Comparison of ENCODE assay signal across 32 cellular contexts in the genomic region with DNA sequence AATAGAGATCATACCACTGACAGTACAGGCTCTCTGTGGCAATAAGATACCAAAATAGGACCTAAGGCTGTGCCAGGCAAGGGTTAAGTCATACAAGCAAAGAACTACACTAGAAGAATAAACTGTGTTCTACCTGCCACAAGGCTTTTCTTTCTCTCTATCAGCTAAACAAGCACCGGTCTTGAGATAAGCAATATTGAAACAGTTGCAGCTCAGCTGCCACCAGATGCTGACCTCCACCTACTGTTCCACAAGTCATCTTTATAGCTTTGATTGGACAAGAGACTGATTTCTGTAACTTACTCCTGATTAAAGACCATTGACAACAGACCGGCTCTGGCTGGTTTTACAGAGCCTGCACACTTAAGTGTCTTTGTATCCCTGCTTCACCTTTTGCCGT. TPM values are rescaled to one million over a fixed set of nuclear protein-coding genes. Genes with fewer than 3 reads are reported as not detected.
"Had no signal": no experiment of that assay in that cellular context is flagged by ENCODE, and none has a peak within 500 bp of the region (broad histone marks: within the 10 kb centered on the region; RNA-seq: fewer than 3 reads in every experiment).

No MANE protein-coding gene starts in this region.

- H3K27ac Mint-ChIP-seq: activated B cell treated with CpG ODN at 0.5 μM for 24 hours; activated CD4-positive, alpha-beta T cell treated with anti-CD3 and anti-CD28 coated beads, Interleukin-2, amount 10 ng/mL, durations not matched to agents 24 days and 14 days; activated CD8-positive, alpha-beta memory T cell treated with anti-CD3 and anti-CD28 coated beads, Interleukin-2, amount 10 ng/mL, durations not matched to agents 7 days and 5 days; activated naive CD4-positive, alpha-beta T cell treated with anti-CD3 and anti-CD28 coated beads for 36 hours; activated naive CD8-positive, alpha-beta T cell; activated T-cell treated with anti-CD3 and anti-CD28 coated beads, Interleukin-2, amount 50 U/mL, for 24 hours; activated T-helper 1 cell treated with anti-CD3 and anti-CD28 coated beads, Interleukin-12 subunit alpha, Interleukin-12 subunit beta, Interleukin-2, Interleukin-4 antibody, amounts not matched to agents 30 ng/mL and 10 ng/mL and 1 ng/mL, durations not matched to agents 14 hours and 24 hours and 36 hours; T-cell had no signal

- H3K36me3 Mint-ChIP-seq: activated CD8-positive, alpha-beta memory T cell treated with anti-CD3 and anti-CD28 coated beads, Interleukin-2, amount 10 ng/mL, durations not matched to agents 7 days and 5 days; activated naive CD8-positive, alpha-beta T cell; T-cell had no signal

- H3K27me3 ChIP-seq: brain microvascular endothelial cell had no signal

- H3K27me3 Mint-ChIP-seq: activated B cell treated with CpG ODN at 0.5 μM for 24 hours; activated CD8-positive, alpha-beta memory T cell treated with anti-CD3 and anti-CD28 coated beads, Interleukin-2, amount 10 ng/mL, durations not matched to agents 7 days and 5 days; activated naive CD8-positive, alpha-beta T cell had no signal

- H3K4me3 Mint-ChIP-seq: activated B cell treated with CpG ODN at 0.5 μM for 24 hours; activated CD4-positive, alpha-beta T cell treated with anti-CD3 and anti-CD28 coated beads, Interleukin-2, amount 10 ng/mL, durations not matched to agents 24 days and 14 days; activated CD8-positive, alpha-beta memory T cell treated with anti-CD3 and anti-CD28 coated beads, Interleukin-2, amount 10 ng/mL, durations not matched to agents 7 days and 5 days; activated naive CD4-positive, alpha-beta T cell treated with anti-CD3 and anti-CD28 coated beads for 36 hours; activated naive CD8-positive, alpha-beta T cell; activated T-cell treated with anti-CD3 and anti-CD28 coated beads, Interleukin-2, amount 50 U/mL, for 24 hours; activated T-helper 1 cell treated with anti-CD3 and anti-CD28 coated beads, Interleukin-12 subunit alpha, Interleukin-12 subunit beta, Interleukin-2, Interleukin-4 antibody, amounts not matched to agents 30 ng/mL and 10 ng/mL and 1 ng/mL, durations not matched to agents 14 hours and 24 hours and 36 hours; T-cell had no signal

- H3K4me1 Mint-ChIP-seq: activated B cell treated with CpG ODN at 0.5 μM for 24 hours; activated CD4-positive, alpha-beta T cell treated with anti-CD3 and anti-CD28 coated beads, Interleukin-2, amount 10 ng/mL, durations not matched to agents 24 days and 14 days; activated CD8-positive, alpha-beta memory T cell treated with anti-CD3 and anti-CD28 coated beads, Interleukin-2, amount 10 ng/mL, durations not matched to agents 7 days and 5 days; T-cell had no signal

- H3K27ac ChIP-seq: brain microvascular endothelial cell, SK-N-MC had no signal

- H3K4me3 ChIP-seq: K562, SK-N-MC had no signal

- H3K36me3 ChIP-seq: brain microvascular endothelial cell had no signal

- DNase-seq: activated B cell treated with CpG ODN at 0.5 μM for 24 hours; activated CD4-positive, alpha-beta T cell treated with anti-CD3 and anti-CD28 coated beads for 1 hour; activated CD4-positive, alpha-beta T cell treated with anti-CD3 and anti-CD28 coated beads, Interleukin-2, amount 10 ng/mL, durations not matched to agents 24 days and 14 days; activated CD4-positive, alpha-beta T cell treated with anti-CD3 and anti-CD28 coated beads, Interleukin-2, amount 50 U/mL, for 48 hours; activated CD8-positive, alpha-beta memory T cell treated with anti-CD3 and anti-CD28 coated beads, Interleukin-2, amount 10 ng/mL, durations not matched to agents 7 days and 5 days; activated effector memory CD4-positive, alpha-beta T cell treated with anti-CD3 and anti-CD28 coated beads, Interleukin-2, amount 50 U/mL, for 16 hours; activated naive CD4-positive, alpha-beta T cell treated with anti-CD3 and anti-CD28 coated beads for 36 hours; activated T-cell treated with anti-CD3 and anti-CD28 coated beads, Interleukin-2, amount 50 U/mL, for 24 hours; amygdala; brain microvascular endothelial cell; Kasumi-1; NCI-H1105 treated with DMSO at 0.1 percent for 48 hours; NCI-H1436 treated with DMSO at 0.1 percent for 48 hours; NCI-H187; NCI-H2081; NCI-H2171; NCI-H2227 treated with DMSO at 0.1 percent for 48 hours; NCI-H446 treated with DMSO at 0.1 percent for 48 hours; NCI-H526 treated with DMSO at 0.1 percent for 48 hours; NCI-H82; RPMI8226; T-cell; T-helper 2 cell; T1000 had no signal

- H3K9me3 Mint-ChIP-seq: activated B cell treated with CpG ODN at 0.5 μM for 24 hours; activated CD4-positive, alpha-beta T cell treated with anti-CD3 and anti-CD28 coated beads, Interleukin-2, amount 10 ng/mL, durations not matched to agents 24 days and 14 days; activated naive CD4-positive, alpha-beta T cell treated with anti-CD3 and anti-CD28 coated beads for 36 hours; activated T-cell treated with anti-CD3 and anti-CD28 coated beads, Interleukin-2, amount 50 U/mL, for 24 hours; activated T-helper 1 cell treated with anti-CD3 and anti-CD28 coated beads, Interleukin-12 subunit alpha, Interleukin-12 subunit beta, Interleukin-2, Interleukin-4 antibody, amounts not matched to agents 30 ng/mL and 10 ng/mL and 1 ng/mL, durations not matched to agents 14 hours and 24 hours and 36 hours; T-cell had no signal

- ATAC-seq: activated CD8-positive, alpha-beta memory T cell treated with anti-CD3 and anti-CD28 coated beads, Interleukin-2, amount 10 ng/mL, durations not matched to agents 7 days and 5 days; K562; Right ventricle myocardium inferior; T-cell had no signal

RNA-seq across cellular contexts. Expression of gene SCP2D1, which starts 24.1 kb away (rescaled TPM):
- total RNA-seq: activated B cell treated with CpG ODN at 0.5 μM for 24 hours; activated CD4-positive, alpha-beta T cell treated with anti-CD3 and anti-CD28 coated beads, Interleukin-2, amount 10 ng/mL, durations not matched to agents 24 days and 14 days; activated CD8-positive, alpha-beta memory T cell treated with anti-CD3 and anti-CD28 coated beads, Interleukin-2, amount 10 ng/mL, durations not matched to agents 7 days and 5 days; activated naive CD4-positive, alpha-beta T cell treated with anti-CD3 and anti-CD28 coated beads for 36 hours; activated T-helper 1 cell treated with anti-CD3 and anti-CD28 coated beads, Interleukin-12 subunit alpha, Interleukin-12 subunit beta, Interleukin-2, Interleukin-4 antibody, amounts not matched to agents 30 ng/mL and 10 ng/mL and 1 ng/mL, durations not matched to agents 14 hours and 24 hours and 36 hours; astrocyte; cardiac septum; K562; OCI-LY7; Right ventricle myocardium inferior; T-cell had no signal
